8 cellular contexts compared by ENCODE assay signal in the genomic region with DNA sequence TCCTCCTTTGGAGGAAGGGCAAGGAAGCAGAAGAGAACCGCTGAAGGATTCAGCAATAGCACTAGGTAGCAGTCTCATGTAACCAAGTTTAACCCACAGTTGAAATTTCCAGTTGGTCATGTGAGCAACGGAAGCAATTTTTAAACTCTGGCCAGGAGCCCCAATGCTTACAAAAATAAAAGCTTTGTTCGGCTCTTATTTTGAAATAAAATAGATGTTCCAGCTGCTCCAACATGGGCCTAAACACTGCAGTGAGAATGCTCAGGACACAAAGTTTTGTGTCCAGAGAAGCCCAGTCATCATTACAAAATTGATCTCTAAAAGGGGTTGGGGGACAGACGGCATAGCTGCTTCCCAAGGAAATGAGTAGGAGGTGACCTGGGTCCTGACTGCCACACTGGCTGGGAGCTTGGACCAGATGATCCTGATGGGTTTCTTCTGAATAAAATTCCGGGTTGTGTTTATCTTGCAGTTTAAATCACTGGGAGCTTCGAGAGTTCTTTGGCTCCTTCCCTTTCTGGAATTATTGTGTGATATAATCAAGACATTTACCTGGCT. TPM values are rescaled to one million over a fixed set of nuclear protein-coding genes. Genes with fewer than 3 reads are reported as not detected.
DNase-seq lines count a peak whose midpoint lies in the region; ATAC-seq and TF ChIP-seq lines count a peak whose summit lies in the region.

No MANE protein-coding gene starts in this region.

- no peak for TF ChIP-seq CTCF in Calu3 (IDR thresholded peaks at IDR 0.05; ENCODE audit: unreplicated experiment)
- TF ChIP-seq CTCF in suprapubic skin (IDR thresholded peaks at IDR 0.05), result no peak

- H3K27ac ChIP-seq in suprapubic skin, result peak overlapping the region; percentile 83

- TF ChIP-seq EP300 in suprapubic skin (IDR thresholded peaks at IDR 0.05), result no peak

- CTCF ChIA-PET in Calu3 (lab: Charles Lee), result interaction anchor here (0.6 to 1.6 kb wide), 4 partner anchors 22 to 381 kb away, joined by 3 to 5 read pairs (median 4); partner anchors contain the start of gene AGBL3

- H3K4me1 ChIP-seq in suprapubic skin, result peaks cover 12% of the 10 kb centered on the region

- peaks cover 16% of the 10 kb centered on the region for H3K36me3 Mint-ChIP-seq in Calu3 (ENCODE audit: insufficient read depth, unreplicated experiment)
- H3K36me3 Mint-ChIP-seq in activated T-helper 1 cell treated with anti-CD3 and anti-CD28 coated beads, Interleukin-12 subunit alpha, Interleukin-12 subunit beta, Interleukin-2, Interleukin-4 antibody, amounts not matched to agents 30 ng/mL and 10 ng/mL and 1 ng/mL, durations not matched to agents 14 hours and 24 hours and 36 hours (ENCODE audit: low read depth), result peaks cover 15% of the 10 kb centered on the region

- H3K27me3 Mint-ChIP-seq in Calu3 (ENCODE audit: unreplicated experiment), result no peaks in the 10 kb centered on the region
- H3K27me3 Mint-ChIP-seq in activated T-helper 1 cell treated with anti-CD3 and anti-CD28 coated beads, Interleukin-12 subunit alpha, Interleukin-12 subunit beta, Interleukin-2, Interleukin-4 antibody, amounts not matched to agents 30 ng/mL and 10 ng/mL and 1 ng/mL, durations not matched to agents 14 hours and 24 hours and 36 hours (ENCODE audit: insufficient read depth), result no peaks in the 10 kb centered on the region

- H3K9me3 Mint-ChIP-seq in Calu3 (ENCODE audit: low read depth, unreplicated experiment), result no peaks in the 10 kb centered on the region
- no peaks in the 10 kb centered on the region for H3K9me3 Mint-ChIP-seq in activated T-helper 1 cell treated with anti-CD3 and anti-CD28 coated beads, Interleukin-12 subunit alpha, Interleukin-12 subunit beta, Interleukin-2, Interleukin-4 antibody, amounts not matched to agents 30 ng/mL and 10 ng/mL and 1 ng/mL, durations not matched to agents 14 hours and 24 hours and 36 hours

- intact Hi-C loops in Calu3 (cut with micrococcal nuclease; ENCODE audit: unreplicated experiment), result loop anchor here (5.0 kb wide), 1 partner anchor 155 kb away; no protein-coding TSS in a partner anchor
- intact Hi-C loops in activated T-helper 1 cell treated with anti-CD3 and anti-CD28 coated beads, Interleukin-12 subunit alpha, Interleukin-12 subunit beta, Interleukin-2, Interleukin-4 antibody, amounts not matched to agents 30 ng/mL and 10 ng/mL and 1 ng/mL, durations not matched to agents 14 hours and 24 hours and 36 hours (cut with micrococcal nuclease), result loop anchor here (1.0 to 5.0 kb wide), 2 partner anchors 410 to 688 kb away; partner anchors contain the start of genes AKR1B1 and NUP205

- no peak for TF ChIP-seq POLR2A in suprapubic skin (IDR thresholded peaks at IDR 0.05)

- WGBS in suprapubic skin, result 23% methylated on average over 6 of the region's 6 CpGs

- H3K9me3 ChIP-seq in suprapubic skin, result no peaks in the 10 kb centered on the region

- BruUV-seq in Calu3 (replicated peaks; lab: Mats Ljungman, UMichigan), result TSS peak; percentile 84

- peaks cover 35% of the 10 kb centered on the region for H3K4me1 Mint-ChIP-seq in Calu3 (ENCODE audit: low read depth, unreplicated experiment)
- peaks cover 55% of the 10 kb centered on the region for H3K4me1 Mint-ChIP-seq in activated T-helper 1 cell treated with anti-CD3 and anti-CD28 coated beads, Interleukin-12 subunit alpha, Interleukin-12 subunit beta, Interleukin-2, Interleukin-4 antibody, amounts not matched to agents 30 ng/mL and 10 ng/mL and 1 ng/mL, durations not matched to agents 14 hours and 24 hours and 36 hours (ENCODE audit: low read depth)

- peak overlapping the region; percentile 71 for H3K4me3 Mint-ChIP-seq in Calu3 (ENCODE audit: low read depth, unreplicated experiment)
- H3K4me3 Mint-ChIP-seq in activated T-helper 1 cell treated with anti-CD3 and anti-CD28 coated beads, Interleukin-12 subunit alpha, Interleukin-12 subunit beta, Interleukin-2, Interleukin-4 antibody, amounts not matched to agents 30 ng/mL and 10 ng/mL and 1 ng/mL, durations not matched to agents 14 hours and 24 hours and 36 hours, result peak overlapping the region; percentile 88

- peak; percentile 5 for ATAC-seq in HG02884 (IDR thresholded peaks at IDR 0.05; ENCODE audit: unreplicated experiment)

- no peak for DNase-seq in Calu3
- DNase-seq in activated T-helper 1 cell treated with anti-CD3 and anti-CD28 coated beads, Interleukin-12 subunit alpha, Interleukin-12 subunit beta, Interleukin-2, Interleukin-4 antibody, amounts not matched to agents 30 ng/mL and 10 ng/mL and 1 ng/mL, durations not matched to agents 14 hours and 24 hours and 36 hours (ENCODE audit: low spot score), result peak; percentile 23
- DNase-seq in iris pigment epithelial cell (ENCODE audit: low read depth), result peak; percentile 63
- DNase-seq in suprapubic skin (ENCODE audit: low spot score in 2 of 2), result no peak
- DNase-seq in effector CD8-positive, alpha-beta T cell (lab: John Stamatoyannopoulos, UW), result no peak
- DNase-seq in SIG-M5 (lab: John Stamatoyannopoulos, UW), result no peak
- DNase-seq in DMS53 (lab: John Stamatoyannopoulos, UW), result no peak

- H3K36me3 ChIP-seq in suprapubic skin, result no peaks in the 10 kb centered on the region

- peak overlapping the region; percentile 82 for H3K27ac Mint-ChIP-seq in Calu3 (ENCODE audit: unreplicated experiment)
- peak overlapping the region; percentile 96 for H3K27ac Mint-ChIP-seq in activated T-helper 1 cell treated with anti-CD3 and anti-CD28 coated beads, Interleukin-12 subunit alpha, Interleukin-12 subunit beta, Interleukin-2, Interleukin-4 antibody, amounts not matched to agents 30 ng/mL and 10 ng/mL and 1 ng/mL, durations not matched to agents 14 hours and 24 hours and 36 hours

- no peaks in the 10 kb centered on the region for H3K27me3 ChIP-seq in suprapubic skin

- peak overlapping the region; percentile 49 for H3K4me3 ChIP-seq in suprapubic skin

RNA-seq across cellular contexts. Expression of gene TMEM140, which starts 0.5 kb away (rescaled TPM):
- total RNA-seq in Calu3 (2022), result 4.2 and 11.4 TPM in 2 replicates
- 2.9 and 4.5 TPM in 2 replicates for total RNA-seq in activated T-helper 1 cell treated with anti-CD3 and anti-CD28 coated beads, Interleukin-12 subunit alpha, Interleukin-12 subunit beta, Interleukin-2, Interleukin-4 antibody, amounts not matched to agents 30 ng/mL and 10 ng/mL and 1 ng/mL, durations not matched to agents 14 hours and 24 hours and 36 hours
- total RNA-seq in suprapubic skin, result 10 to 100 TPM in 1 of 4 donors, 1 to 10 TPM in 3; 2.7 to 11.0 (median 4.7) TPM

RNA-seq across cellular contexts. Expression of gene CYREN, which starts 23.1 kb away (rescaled TPM):
- total RNA-seq in Calu3 (2022) (84.8 and 89.0 TPM in 2 replicates), suprapubic skin (10 to 100 TPM; 25.2 to 40.0 (median 32.4) TPM)
- 58.8 and 58.9 TPM in 2 replicates for total RNA-seq in activated T-helper 1 cell treated with anti-CD3 and anti-CD28 coated beads, Interleukin-12 subunit alpha, Interleukin-12 subunit beta, Interleukin-2, Interleukin-4 antibody, amounts not matched to agents 30 ng/mL and 10 ng/mL and 1 ng/mL, durations not matched to agents 14 hours and 24 hours and 36 hours

Comparison
In these comparisons a context has a peak if more than half of its experiments do, and no peak if none do; other contexts are left out.
1. DNase-seq: peak in activated T-helper 1 cell treated with anti-CD3 and anti-CD28 coated beads, Interleukin-12 subunit alpha, Interleukin-12 subunit beta, Interleukin-2, Interleukin-4 antibody, amounts not matched to agents 30 ng/mL and 10 ng/mL and 1 ng/mL, durations not matched to agents 14 hours and 24 hours and 36 hours (single experiment) and iris pigment epithelial cell (single experiment); none in Calu3 (single experiment), suprapubic skin (0 of 2), effector CD8-positive, alpha-beta T cell (single experiment), SIG-M5 (single experiment) and DMS53 (single experiment).